19 cellular contexts compared by ENCODE assay signal in genomic region chrX:125198546-125198945, GRCh38.
"Had no signal": no experiment of that assay in that cellular context is flagged by ENCODE, and none has a peak within 500 bp of the region (broad histone marks: within the 10 kb centered on the region; RNA-seq: fewer than 3 reads in every experiment).

No MANE protein-coding gene starts in this region.

- DNase-seq: dorsolateral prefrontal cortex; effector CD8-positive, alpha-beta T cell; foreskin melanocyte; head of caudate nucleus; kidney; left cardiac atrium; left ventricle myocardium superior; mesenchymal stem cell; midbrain; nucleus accumbens; ovary; right cardiac atrium; small intestine; stimulated activated CD4-positive, alpha-beta T cell treated with anti-CD3 and anti-CD28 coated beads, Interleukin-12 subunit alpha, Interleukin-12 subunit beta, amount 100 ng/mL, for 4 hours; stimulated activated naive CD4-positive, alpha-beta T cell; stomach; substantia nigra; transverse colon had no signal

- ATAC-seq: left cardiac atrium; left ventricle myocardium superior; natural killer cell treated with Interleukin-12 subunit alpha and Interleukin-12 subunit beta and Interleukin-15 and Interleukin-18, amount 100 ng/mL, for 72 hours; right cardiac atrium had no signal
